1 cellular context compared by ENCODE assay signal in genomic region chr4:52641853-52642563, GRCh38.
A peak's percentile ranks its signal among the peaks of the same experiment; 100 is the strongest.
TF ChIP-seq lines count a peak whose summit lies in the region.

No MANE protein-coding gene starts in this region.

TF ChIP-seq in K562, 482 proteins besides CTCF, POLR2A, EP300 and RAD21 (continued from another document):
- TF ChIP-seq ATF3 (IDR thresholded peaks at IDR 0.05) (peak; percentile 76; the same call in 1 of the 2 replicates), ATF3 (CRISPR knock-in tag; conservative IDR thresholded peaks at IDR 0.05) (no peak), ZNF639 (CRISPR knock-in tag; conservative IDR thresholded peaks at IDR 0.05 in 1 of 2, IDR thresholded peaks at IDR 0.05 in 1 of 2) (no peak), JUN (IDR thresholded peaks at IDR 0.05; ENCODE audit: borderline replicate concordance, low read depth, low read length) (peak; percentile 69; the same call in 1 of the 2 replicates), JUN (CRISPR knock-in tag; IDR thresholded peaks at IDR 0.05; ENCODE audit: borderline replicate concordance) (no peak)
